18 cellular contexts compared by ENCODE assay signal in genomic region chr10:60122190-60122589, GRCh38.
"Had no signal": no experiment of that assay in that cellular context is flagged by ENCODE, and none has a peak within 500 bp of the region (broad histone marks: within the 10 kb centered on the region; RNA-seq: fewer than 3 reads in every experiment).

No MANE protein-coding gene starts in this region.

- H3K36me3 Mint-ChIP-seq: activated naive CD8-positive, alpha-beta T cell treated with anti-CD3 and anti-CD28 coated beads for 36 hours; WTC11 had no signal

- H3K4me3 ChIP-seq: esophagus muscularis mucosa, gastroesophageal sphincter, spleen, upper lobe of right lung had no signal

- H3K27me3 ChIP-seq: esophagus muscularis mucosa, gastroesophageal sphincter, spleen, upper lobe of right lung had no signal

- H3K4me3 Mint-ChIP-seq: activated naive CD8-positive, alpha-beta T cell treated with anti-CD3 and anti-CD28 coated beads for 36 hours; activated T-cell treated with anti-CD3 and anti-CD28 coated beads, Interleukin-2, amount 50 U/mL, for 4 hours; memory B cell; nephron; T-cell; WTC11 had no signal

- ATAC-seq: activated T-cell treated with anti-CD3 and anti-CD28 coated beads, Interleukin-2, amount 50 U/mL, for 4 hours; gastroesophageal sphincter; T-cell; upper lobe of right lung; WTC11 had no signal

- H3K27ac Mint-ChIP-seq: activated naive CD8-positive, alpha-beta T cell treated with anti-CD3 and anti-CD28 coated beads for 36 hours; memory B cell; nephron; T-cell; WTC11 had no signal

- H3K9me3 ChIP-seq: esophagus muscularis mucosa, gastroesophageal sphincter, spleen, upper lobe of right lung had no signal

- H3K4me1 ChIP-seq: spleen, upper lobe of right lung had no signal

- H3K9me3 Mint-ChIP-seq: activated naive CD8-positive, alpha-beta T cell treated with anti-CD3 and anti-CD28 coated beads for 36 hours; activated T-cell treated with anti-CD3 and anti-CD28 coated beads, Interleukin-2, amount 50 U/mL, for 4 hours; memory B cell; T-cell; WTC11 had no signal

- H3K27ac ChIP-seq: spleen, upper lobe of right lung had no signal

- H3K4me1 Mint-ChIP-seq: activated naive CD8-positive, alpha-beta T cell treated with anti-CD3 and anti-CD28 coated beads for 36 hours; memory B cell; nephron; WTC11 had no signal

- DNase-seq: activated CD8-positive, alpha-beta memory T cell treated with anti-CD3 and anti-CD28 coated beads for 24 hours; activated CD8-positive, alpha-beta memory T cell treated with anti-CD3 and anti-CD28 coated beads, Interleukin-2, amount 50 U/mL, for 4 hours; activated naive CD4-positive, alpha-beta T cell treated with Interleukin-2 at 50 U/mL for 16 hours; activated naive CD8-positive, alpha-beta T cell treated with anti-CD3 and anti-CD28 coated beads for 36 hours; activated T-cell treated with anti-CD3 and anti-CD28 coated beads, Interleukin-2, amount 50 U/mL, for 4 hours; effector memory CD4-positive, alpha-beta T cell; head of caudate nucleus; retina; spleen; stimulated activated CD4-positive, alpha-beta T cell treated with anti-CD3 and anti-CD28 coated beads, Interleukin-4, amount 100 ng/mL, for 1 hour; stimulated activated naive CD4-positive, alpha-beta T cell; T-cell; upper lobe of right lung had no signal

- H3K36me3 ChIP-seq: esophagus muscularis mucosa, gastroesophageal sphincter, spleen, upper lobe of right lung had no signal

- H3K27me3 Mint-ChIP-seq: activated naive CD8-positive, alpha-beta T cell treated with anti-CD3 and anti-CD28 coated beads for 36 hours; memory B cell; T-cell had no signal
